In genomic region chr13:50451609-50452008, GRCh38 we compare ENCODE assay signal across 1 cellular context.
TF ChIP-seq lines count a peak whose summit lies in the region.

No MANE protein-coding gene starts in this region.

TF ChIP-seq in HepG2, 621 proteins besides CTCF, POLR2A, EP300 and RAD21 (continued from another document):
- TF ChIP-seq SRSF9 (IDR thresholded peaks at IDR 0.05; ENCODE audit: borderline replicate concordance, insufficient read depth, low read depth, low read length, poor library complexity, severe bottlenecking), result no peak
- TF ChIP-seq ZNF567 (CRISPR knock-in tag; IDR thresholded peaks at IDR 0.05; ENCODE audit: borderline replicate concordance), result no peak
- TF ChIP-seq ZNF616 (CRISPR knock-in tag; IDR thresholded peaks at IDR 0.05; ENCODE audit: low read depth), result no peak
- no peak for TF ChIP-seq TFAP4 (IDR thresholded peaks at IDR 0.05; ENCODE audit: borderline replicate concordance, low read depth)
- no peak for TF ChIP-seq ZNF557 (CRISPR knock-in tag; IDR thresholded peaks at IDR 0.05)
- TF ChIP-seq, protein P1, sequence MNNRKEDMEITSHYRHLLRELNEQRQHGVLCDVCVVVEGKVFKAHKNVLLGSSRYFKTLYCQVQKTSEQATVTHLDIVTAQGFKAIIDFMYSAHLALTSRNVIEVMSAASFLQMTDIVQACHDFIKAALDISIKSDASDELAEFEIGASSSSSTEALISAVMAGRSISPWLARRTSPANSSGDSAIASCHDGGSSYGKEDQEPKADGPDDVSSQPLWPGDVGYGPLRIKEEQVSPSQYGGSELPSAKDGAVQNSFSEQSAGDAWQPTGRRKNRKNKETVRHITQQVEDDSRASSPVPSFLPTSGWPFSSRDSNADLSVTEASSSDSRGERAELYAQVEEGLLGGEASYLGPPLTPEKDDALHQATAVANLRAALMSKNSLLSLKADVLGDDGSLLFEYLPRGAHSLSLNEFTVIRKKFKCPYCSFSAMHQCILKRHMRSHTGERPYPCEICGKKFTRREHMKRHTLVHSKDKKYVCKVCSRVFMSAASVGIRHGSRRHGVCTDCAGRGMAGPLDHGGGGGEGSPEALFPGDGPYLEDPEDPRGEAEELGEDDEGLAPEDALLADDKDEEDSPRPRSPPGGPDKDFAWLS (CRISPR knock-in tag; IDR thresholded peaks at IDR 0.05; ENCODE audit: borderline replicate concordance), result no peak
- TF ChIP-seq SP5 (CRISPR knock-in tag; IDR thresholded peaks at IDR 0.05; ENCODE audit: borderline replicate concordance, low read depth), result no peak
- TF ChIP-seq IRX3 (CRISPR knock-in tag; IDR thresholded peaks at IDR 0.05; ENCODE audit: borderline replicate concordance, low read depth), result no peak
